ENCODE assay signal across 1 cellular context in the genomic region with DNA sequence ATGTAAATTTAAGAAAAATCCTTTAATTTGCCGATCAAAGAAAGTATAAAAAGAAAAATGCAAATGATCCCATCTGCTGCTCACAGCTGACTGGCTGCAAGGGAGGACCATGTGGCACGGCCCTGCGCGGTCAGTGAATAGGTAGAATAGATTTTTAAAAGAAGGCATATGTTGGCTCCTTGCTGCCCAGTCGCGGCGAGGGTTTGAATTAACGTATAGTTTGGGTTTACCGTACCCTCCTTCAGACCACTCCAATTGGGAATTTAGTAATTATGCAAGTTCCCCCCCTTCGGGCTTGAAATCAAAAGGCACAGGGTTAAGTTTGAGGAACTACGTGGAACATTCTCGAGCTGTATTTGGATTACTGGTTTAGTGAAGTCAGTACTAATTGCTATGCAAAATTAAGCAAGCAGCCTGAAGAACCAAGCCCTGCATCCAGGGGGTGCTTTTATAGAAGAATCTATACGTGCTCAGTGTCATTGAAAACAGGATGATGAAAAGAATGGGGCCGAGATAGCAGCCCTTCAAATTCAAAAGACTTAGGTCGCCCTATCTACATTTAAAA.
TF ChIP-seq lines count a peak whose summit lies in the region.

No MANE protein-coding gene starts in this region.

TF ChIP-seq in H1, 55 proteins besides CTCF, POLR2A, EP300 and RAD21 (continued from another document):
- TF ChIP-seq SIRT6 (IDR thresholded peaks at IDR 0.05; ENCODE audit: low read length) (no peak), CBX5 (IDR thresholded peaks at IDR 0.05; ENCODE audit: low read depth, low read length) (no peak), SRF (IDR thresholded peaks at IDR 0.05; ENCODE audit: low read depth, low read length) (no peak), BCL11A (IDR thresholded peaks at IDR 0.05; ENCODE audit: low read depth in 2 of 2, low read length in 2 of 2) (no peak), CEBPB (IDR thresholded peaks at IDR 0.05; ENCODE audit: low read depth, low read length) (peak; percentile 71; the same call in 1 of the 2 replicates), SP1 (IDR thresholded peaks at IDR 0.05; ENCODE audit: low read depth, low read length) (no peak; the same call in 1 of the 2 replicates), ZNF274 (IDR thresholded peaks at IDR 0.05; ENCODE audit: borderline replicate concordance, extremely low read depth, low read length) (no peak), RBBP5 (IDR thresholded peaks at IDR 0.05; ENCODE audit: borderline replicate concordance, low read depth, low read length) (no peak), HDAC6 (IDR thresholded peaks at IDR 0.05; ENCODE audit: low read depth, low read length) (no peak), ASH2L (IDR thresholded peaks at IDR 0.05; ENCODE audit: low read length) (no peak), SP4 (IDR thresholded peaks at IDR 0.05; ENCODE audit: low read length) (no peak; the same call in 1 of the 2 replicates), RFX5 (IDR thresholded peaks at IDR 0.05; ENCODE audit: borderline replicate concordance, low read depth, low read length) (no peak), GABPA (IDR thresholded peaks at IDR 0.05; ENCODE audit: borderline replicate concordance, insufficient read depth, low read length) (no peak), CREB1 (IDR thresholded peaks at IDR 0.05) (no peak), CBX8 (IDR thresholded peaks at IDR 0.05; ENCODE audit: borderline replicate concordance, low read depth, low read length) (no peak), CHD1 (IDR thresholded peaks at IDR 0.05; ENCODE audit: low read depth, low read length) (no peak; the same call in 1 of the 2 replicates), NRF1 (IDR thresholded peaks at IDR 0.05; ENCODE audit: low read depth, low read length) (no peak), SUZ12 (IDR thresholded peaks at IDR 0.05; ENCODE audit: low read length) (no peak), EZH2 (IDR thresholded peaks at IDR 0.05; ENCODE audit: low read depth, low read length, severe bottlenecking) (no peak), POLR2AphosphoS5 (IDR thresholded peaks at IDR 0.05; ENCODE audit: low read depth, low read length) (no peak; the same call in 1 of the 2 replicates), KDM1A (IDR thresholded peaks at IDR 0.05; ENCODE audit: borderline replicate concordance, low read length) (no peak), KDM5A (IDR thresholded peaks at IDR 0.05; ENCODE audit: low read length) (no peak), CTBP2 (IDR thresholded peaks at IDR 0.05; ENCODE audit: borderline replicate concordance, insufficient read depth, insufficient read length, low read length) (no peak), TBP (IDR thresholded peaks at IDR 0.05; ENCODE audit: low read depth, low read length) (no peak; the same call in 1 of the 2 replicates), KDM4A (IDR thresholded peaks at IDR 0.05; ENCODE audit: low read depth, low read length, severe bottlenecking) (no peak), MAFK (IDR thresholded peaks at IDR 0.05; ENCODE audit: low read depth, low read length) (no peak), CHD2 (IDR thresholded peaks at IDR 0.05; ENCODE audit: low read length) (0 out of 2 replicates have a peak, but pooled peaks have one; percentile 15), PHF8 (conservative IDR thresholded peaks at IDR 0.05; ENCODE audit: low read depth, low read length) (peak; percentile 16; the same call in 1 of the 2 replicates), YY1 (IDR thresholded peaks at IDR 0.05; ENCODE audit: low read depth, low read length) (no peak), GTF2F1 (IDR thresholded peaks at IDR 0.05; ENCODE audit: borderline replicate concordance, low read depth, low read length) (0 out of 2 replicates have a peak, but pooled peaks have one; percentile 25), SIN3A (conservative IDR thresholded peaks at IDR 0.05 in 1 of 2, IDR thresholded peaks at IDR 0.05 in 1 of 2; ENCODE audit: low read depth in 1 of 2, low read length in 2 of 2) (no peak), TAF7 (optimal IDR thresholded peaks at IDR 0.05; ENCODE audit: borderline replicate concordance, low read depth, low read length) (no peak), BRCA1 (IDR thresholded peaks at IDR 0.05; ENCODE audit: low read depth, low read length) (no peak), SP2 (IDR thresholded peaks at IDR 0.05; ENCODE audit: low read length) (no peak), SAP30 (IDR thresholded peaks at IDR 0.05; ENCODE audit: insufficient read depth, insufficient replicate concordance, low read length) (no peak), TAF1 (IDR thresholded peaks at IDR 0.05; ENCODE audit: low read depth, low read length) (peak; percentile 18; the same call in 1 of the 2 replicates), NANOG (IDR thresholded peaks at IDR 0.05; ENCODE audit: insufficient read depth, low read depth, low read length, poor library complexity, severe bottlenecking) (peak; percentile 81), JUN (IDR thresholded peaks at IDR 0.05; ENCODE audit: low read depth, low read length) (no peak), TCF12 (IDR thresholded peaks at IDR 0.05; ENCODE audit: low read depth, low read length) (no peak), POU5F1 (IDR thresholded peaks at IDR 0.05; ENCODE audit: low read depth, low read length) (peak; percentile 18; the same call in 1 of the 2 replicates), RNF2 (IDR thresholded peaks at IDR 0.05; ENCODE audit: borderline replicate concordance, low read depth, low read length, missing control alignments, poor library complexity, severe bottlenecking) (no peak), HDAC2 (IDR thresholded peaks at IDR 0.05; ENCODE audit: borderline replicate concordance in 1 of 2, low read depth in 2 of 2, low read length in 2 of 2) (no peak; a peak in 1 of 4 replicates), RXRA (IDR thresholded peaks at IDR 0.05; ENCODE audit: insufficient read depth, low read depth, low read length) (no peak), EGR1 (IDR thresholded peaks at IDR 0.05; ENCODE audit: borderline replicate concordance, low read depth, low read length) (no peak), FOSL1 (IDR thresholded peaks at IDR 0.05; ENCODE audit: insufficient read depth, low read depth, low read length) (no peak)
- TF ChIP-seq, protein P1, sequence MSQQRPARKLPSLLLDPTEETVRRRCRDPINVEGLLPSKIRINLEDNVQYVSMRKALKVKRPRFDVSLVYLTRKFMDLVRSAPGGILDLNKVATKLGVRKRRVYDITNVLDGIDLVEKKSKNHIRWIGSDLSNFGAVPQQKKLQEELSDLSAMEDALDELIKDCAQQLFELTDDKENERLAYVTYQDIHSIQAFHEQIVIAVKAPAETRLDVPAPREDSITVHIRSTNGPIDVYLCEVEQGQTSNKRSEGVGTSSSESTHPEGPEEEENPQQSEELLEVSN (IDR thresholded peaks at IDR 0.05): no peak
- TF ChIP-seq, protein P2, sequence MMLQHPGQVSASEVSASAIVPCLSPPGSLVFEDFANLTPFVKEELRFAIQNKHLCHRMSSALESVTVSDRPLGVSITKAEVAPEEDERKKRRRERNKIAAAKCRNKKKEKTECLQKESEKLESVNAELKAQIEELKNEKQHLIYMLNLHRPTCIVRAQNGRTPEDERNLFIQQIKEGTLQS (IDR thresholded peaks at IDR 0.05; ENCODE audit: insufficient read depth, low read depth, low read length): no peak
- TF ChIP-seq, protein P3, sequence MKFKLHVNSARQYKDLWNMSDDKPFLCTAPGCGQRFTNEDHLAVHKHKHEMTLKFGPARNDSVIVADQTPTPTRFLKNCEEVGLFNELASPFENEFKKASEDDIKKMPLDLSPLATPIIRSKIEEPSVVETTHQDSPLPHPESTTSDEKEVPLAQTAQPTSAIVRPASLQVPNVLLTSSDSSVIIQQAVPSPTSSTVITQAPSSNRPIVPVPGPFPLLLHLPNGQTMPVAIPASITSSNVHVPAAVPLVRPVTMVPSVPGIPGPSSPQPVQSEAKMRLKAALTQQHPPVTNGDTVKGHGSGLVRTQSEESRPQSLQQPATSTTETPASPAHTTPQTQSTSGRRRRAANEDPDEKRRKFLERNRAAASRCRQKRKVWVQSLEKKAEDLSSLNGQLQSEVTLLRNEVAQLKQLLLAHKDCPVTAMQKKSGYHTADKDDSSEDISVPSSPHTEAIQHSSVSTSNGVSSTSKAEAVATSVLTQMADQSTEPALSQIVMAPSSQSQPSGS (IDR thresholded peaks at IDR 0.05; ENCODE audit: low read length): no peak
- TF ChIP-seq, protein P4, sequence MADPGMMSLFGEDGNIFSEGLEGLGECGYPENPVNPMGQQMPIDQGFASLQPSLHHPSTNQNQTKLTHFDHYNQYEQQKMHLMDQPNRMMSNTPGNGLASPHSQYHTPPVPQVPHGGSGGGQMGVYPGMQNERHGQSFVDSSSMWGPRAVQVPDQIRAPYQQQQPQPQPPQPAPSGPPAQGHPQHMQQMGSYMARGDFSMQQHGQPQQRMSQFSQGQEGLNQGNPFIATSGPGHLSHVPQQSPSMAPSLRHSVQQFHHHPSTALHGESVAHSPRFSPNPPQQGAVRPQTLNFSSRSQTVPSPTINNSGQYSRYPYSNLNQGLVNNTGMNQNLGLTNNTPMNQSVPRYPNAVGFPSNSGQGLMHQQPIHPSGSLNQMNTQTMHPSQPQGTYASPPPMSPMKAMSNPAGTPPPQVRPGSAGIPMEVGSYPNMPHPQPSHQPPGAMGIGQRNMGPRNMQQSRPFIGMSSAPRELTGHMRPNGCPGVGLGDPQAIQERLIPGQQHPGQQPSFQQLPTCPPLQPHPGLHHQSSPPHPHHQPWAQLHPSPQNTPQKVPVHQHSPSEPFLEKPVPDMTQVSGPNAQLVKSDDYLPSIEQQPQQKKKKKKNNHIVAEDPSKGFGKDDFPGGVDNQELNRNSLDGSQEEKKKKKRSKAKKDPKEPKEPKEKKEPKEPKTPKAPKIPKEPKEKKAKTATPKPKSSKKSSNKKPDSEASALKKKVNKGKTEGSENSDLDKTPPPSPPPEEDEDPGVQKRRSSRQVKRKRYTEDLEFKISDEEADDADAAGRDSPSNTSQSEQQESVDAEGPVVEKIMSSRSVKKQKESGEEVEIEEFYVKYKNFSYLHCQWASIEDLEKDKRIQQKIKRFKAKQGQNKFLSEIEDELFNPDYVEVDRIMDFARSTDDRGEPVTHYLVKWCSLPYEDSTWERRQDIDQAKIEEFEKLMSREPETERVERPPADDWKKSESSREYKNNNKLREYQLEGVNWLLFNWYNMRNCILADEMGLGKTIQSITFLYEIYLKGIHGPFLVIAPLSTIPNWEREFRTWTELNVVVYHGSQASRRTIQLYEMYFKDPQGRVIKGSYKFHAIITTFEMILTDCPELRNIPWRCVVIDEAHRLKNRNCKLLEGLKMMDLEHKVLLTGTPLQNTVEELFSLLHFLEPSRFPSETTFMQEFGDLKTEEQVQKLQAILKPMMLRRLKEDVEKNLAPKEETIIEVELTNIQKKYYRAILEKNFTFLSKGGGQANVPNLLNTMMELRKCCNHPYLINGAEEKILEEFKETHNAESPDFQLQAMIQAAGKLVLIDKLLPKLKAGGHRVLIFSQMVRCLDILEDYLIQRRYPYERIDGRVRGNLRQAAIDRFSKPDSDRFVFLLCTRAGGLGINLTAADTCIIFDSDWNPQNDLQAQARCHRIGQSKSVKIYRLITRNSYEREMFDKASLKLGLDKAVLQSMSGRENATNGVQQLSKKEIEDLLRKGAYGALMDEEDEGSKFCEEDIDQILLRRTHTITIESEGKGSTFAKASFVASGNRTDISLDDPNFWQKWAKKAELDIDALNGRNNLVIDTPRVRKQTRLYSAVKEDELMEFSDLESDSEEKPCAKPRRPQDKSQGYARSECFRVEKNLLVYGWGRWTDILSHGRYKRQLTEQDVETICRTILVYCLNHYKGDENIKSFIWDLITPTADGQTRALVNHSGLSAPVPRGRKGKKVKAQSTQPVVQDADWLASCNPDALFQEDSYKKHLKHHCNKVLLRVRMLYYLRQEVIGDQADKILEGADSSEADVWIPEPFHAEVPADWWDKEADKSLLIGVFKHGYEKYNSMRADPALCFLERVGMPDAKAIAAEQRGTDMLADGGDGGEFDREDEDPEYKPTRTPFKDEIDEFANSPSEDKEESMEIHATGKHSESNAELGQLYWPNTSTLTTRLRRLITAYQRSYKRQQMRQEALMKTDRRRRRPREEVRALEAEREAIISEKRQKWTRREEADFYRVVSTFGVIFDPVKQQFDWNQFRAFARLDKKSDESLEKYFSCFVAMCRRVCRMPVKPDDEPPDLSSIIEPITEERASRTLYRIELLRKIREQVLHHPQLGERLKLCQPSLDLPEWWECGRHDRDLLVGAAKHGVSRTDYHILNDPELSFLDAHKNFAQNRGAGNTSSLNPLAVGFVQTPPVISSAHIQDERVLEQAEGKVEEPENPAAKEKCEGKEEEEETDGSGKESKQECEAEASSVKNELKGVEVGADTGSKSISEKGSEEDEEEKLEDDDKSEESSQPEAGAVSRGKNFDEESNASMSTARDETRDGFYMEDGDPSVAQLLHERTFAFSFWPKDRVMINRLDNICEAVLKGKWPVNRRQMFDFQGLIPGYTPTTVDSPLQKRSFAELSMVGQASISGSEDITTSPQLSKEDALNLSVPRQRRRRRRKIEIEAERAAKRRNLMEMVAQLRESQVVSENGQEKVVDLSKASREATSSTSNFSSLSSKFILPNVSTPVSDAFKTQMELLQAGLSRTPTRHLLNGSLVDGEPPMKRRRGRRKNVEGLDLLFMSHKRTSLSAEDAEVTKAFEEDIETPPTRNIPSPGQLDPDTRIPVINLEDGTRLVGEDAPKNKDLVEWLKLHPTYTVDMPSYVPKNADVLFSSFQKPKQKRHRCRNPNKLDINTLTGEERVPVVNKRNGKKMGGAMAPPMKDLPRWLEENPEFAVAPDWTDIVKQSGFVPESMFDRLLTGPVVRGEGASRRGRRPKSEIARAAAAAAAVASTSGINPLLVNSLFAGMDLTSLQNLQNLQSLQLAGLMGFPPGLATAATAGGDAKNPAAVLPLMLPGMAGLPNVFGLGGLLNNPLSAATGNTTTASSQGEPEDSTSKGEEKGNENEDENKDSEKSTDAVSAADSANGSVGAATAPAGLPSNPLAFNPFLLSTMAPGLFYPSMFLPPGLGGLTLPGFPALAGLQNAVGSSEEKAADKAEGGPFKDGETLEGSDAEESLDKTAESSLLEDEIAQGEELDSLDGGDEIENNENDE (IDR thresholded peaks at IDR 0.05; ENCODE audit: insufficient replicate concordance, low read length): peak; percentile 6
- TF ChIP-seq, protein P5, sequence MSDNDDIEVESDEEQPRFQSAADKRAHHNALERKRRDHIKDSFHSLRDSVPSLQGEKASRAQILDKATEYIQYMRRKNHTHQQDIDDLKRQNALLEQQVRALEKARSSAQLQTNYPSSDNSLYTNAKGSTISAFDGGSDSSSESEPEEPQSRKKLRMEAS (IDR thresholded peaks at IDR 0.05): peak; percentile 75; the same call in 1 of the 2 replicates
